Comparison of ENCODE assay signal across 20 cellular contexts in genomic region chr11:98003606-98004371, GRCh38.
DNase-seq lines count a peak whose midpoint lies in the region; ATAC-seq, FAIRE-seq and TF ChIP-seq lines count a peak whose summit lies in the region.
"Had no signal": no experiment of that assay in that cellular context is flagged by ENCODE, and none has a peak within 500 bp of the region (broad histone marks: within the 10 kb centered on the region; RNA-seq: fewer than 3 reads in every experiment).

No MANE protein-coding gene starts in this region.

- H4K20me1 ChIP-seq in Karpas-422 (ENCODE audit: insufficient read depth, low read depth, low read length) (no peaks in the 10 kb centered on the region), astrocyte (ENCODE audit: insufficient read depth, low read length) (no peaks in the 10 kb centered on the region), keratinocyte (ENCODE audit: control insufficient read depth, extremely low read depth, insufficient read depth, low read length) (no peaks in the 10 kb centered on the region)

- no peak for TF ChIP-seq CTCF in astrocyte (IDR thresholded peaks at IDR 0.05; ENCODE audit: insufficient read depth, low read depth, low read length)
- no peak for TF ChIP-seq CTCF in keratinocyte (optimal IDR thresholded peaks at IDR 0.05 in 1 of 3, IDR thresholded peaks at IDR 0.05 in 1 of 3, conservative IDR thresholded peaks at IDR 0.05 in 1 of 3; ENCODE audit: extremely low read depth in 1 of 3, insufficient read depth in 2 of 3, low read length in 3 of 3)
- TF ChIP-seq CTCF in A673 (conservative IDR thresholded peaks at IDR 0.05; ENCODE audit: low read depth, low read length) = no peak

- no peak overlapping the region for H3K27ac Mint-ChIP-seq in astrocyte (ENCODE audit: unreplicated experiment)

- no peak overlapping the region for H3K4me3 ChIP-seq in Karpas-422 (ENCODE audit: low read length)
- no peak overlapping the region for H3K4me3 ChIP-seq in astrocyte (ENCODE audit: insufficient read depth, low read depth, low read length)
- no peak overlapping the region for H3K4me3 ChIP-seq in keratinocyte (ENCODE audit: control insufficient read depth in 2 of 3, extremely low read depth in 1 of 3, insufficient read depth in 2 of 3, low read depth in 1 of 3, low read length in 3 of 3)
- H3K4me3 ChIP-seq in A673 (ENCODE audit: low read depth, low read length, poor library complexity, severe bottlenecking) = no peak overlapping the region
- H3K4me3 ChIP-seq: A549 had no signal

- H3K9me3 ChIP-seq in Karpas-422 (ENCODE audit: low read length) = peaks cover 74% of the 10 kb centered on the region
- no peaks in the 10 kb centered on the region for H3K9me3 ChIP-seq in astrocyte (ENCODE audit: insufficient read depth, low read depth, low read length)
- no peaks in the 10 kb centered on the region for H3K9me3 ChIP-seq in keratinocyte (ENCODE audit: control insufficient read depth, low read depth, low read length)
- no peaks in the 10 kb centered on the region for H3K9me3 ChIP-seq in A673 (ENCODE audit: low read depth, low read length, poor library complexity, severe bottlenecking)
- H3K9me3 ChIP-seq: A549 had no signal

- H3K4me1 ChIP-seq in Karpas-422 (ENCODE audit: low read length) = no peaks in the 10 kb centered on the region
- H3K4me1 ChIP-seq in astrocyte (ENCODE audit: insufficient read depth, low read length) = no peaks in the 10 kb centered on the region
- H3K4me1 ChIP-seq in keratinocyte (ENCODE audit: control insufficient read depth, extremely low read depth, insufficient read depth, low read length) = no peaks in the 10 kb centered on the region
- no peaks in the 10 kb centered on the region for H3K4me1 ChIP-seq in A673 (ENCODE audit: insufficient read depth, low read length, poor library complexity, severe bottlenecking)
- H3K4me1 ChIP-seq: A549 had no signal

- FAIRE-seq in astrocyte (lab: Jason Lieb, UNC) (no peak), keratinocyte (lab: Jason Lieb, UNC) (no peak)
- FAIRE-seq: A549, GM12892, H54 had no signal

- H3K9ac ChIP-seq in Karpas-422 (ENCODE audit: low read length) = no peak overlapping the region
- H3K9ac ChIP-seq in astrocyte (ENCODE audit: low read length) = peak overlapping the region; percentile 18
- H3K9ac ChIP-seq in keratinocyte (ENCODE audit: control insufficient read depth, extremely low read depth, insufficient read depth, low read length) = no peak overlapping the region

- H3K9me2 ChIP-seq in Karpas-422 (replicated peaks; ENCODE audit: insufficient read depth, low read length) = no peaks in the 10 kb centered on the region

- ATAC-seq in GM18909 (IDR thresholded peaks at IDR 0.05; ENCODE audit: poor library complexity, unreplicated experiment) (no peak), HG03135 (IDR thresholded peaks at IDR 0.05; ENCODE audit: unreplicated experiment) (no peak)
- ATAC-seq: A549, Panc1, Right ventricle myocardium inferior had no signal

- H2AFZ ChIP-seq in Karpas-422 (ENCODE audit: low read length) (peak overlapping the region; percentile 15; the same call in 1 of the 2 replicates), astrocyte (ENCODE audit: low read depth, low read length) (peak overlapping the region; percentile 22), keratinocyte (ENCODE audit: control insufficient read depth, low read length) (peak overlapping the region; percentile 11)

- no peaks in the 10 kb centered on the region for H3K4me1 Mint-ChIP-seq in astrocyte (ENCODE audit: low read depth, unreplicated experiment)

- intact Hi-C loops in A673 (cut with micrococcal nuclease; ENCODE audit: unreplicated experiment) = no loop called here

- POLR2A ChIA-PET in A673 (lab: Charles Lee; ENCODE audit: low non-redundant PET) = no interaction called here

- H3K4me3 Mint-ChIP-seq in astrocyte (ENCODE audit: unreplicated experiment) = no peak overlapping the region

- H3K36me3 ChIP-seq in Karpas-422 (ENCODE audit: insufficient read depth, low read length) (no peaks in the 10 kb centered on the region), astrocyte (ENCODE audit: insufficient read depth, low read length) (no peaks in the 10 kb centered on the region), keratinocyte (ENCODE audit: control insufficient read depth in 2 of 2, extremely low read depth in 1 of 2, insufficient read depth in 2 of 2, low read length in 2 of 2) (no peaks in the 10 kb centered on the region), A673 (ENCODE audit: insufficient read depth, low read length, poor library complexity, severe bottlenecking) (no peaks in the 10 kb centered on the region)

- H3K9me1 ChIP-seq in keratinocyte (ENCODE audit: control insufficient read depth, extremely low read depth, insufficient read depth, low read length) = no peaks in the 10 kb centered on the region

- no TSS peak for BruUV-seq in A673 (replicated peaks; lab: Mats Ljungman, UMichigan)

- peak; percentile 14 for DNase-seq in ELR (ENCODE audit: low read depth)
- no peak for DNase-seq in Karpas-422
- DNase-seq in astrocyte (ENCODE audit: low read depth) = no peak
- DNase-seq in keratinocyte (ENCODE audit: low read depth, low spot score) = no peak
- no peak for DNase-seq in A673 (ENCODE audit: low spot score)
- no peak for DNase-seq in OCI-M2 (lab: John Stamatoyannopoulos, UW; ENCODE audit: unreplicated experiment)
- DNase-seq: DMS 273 treated with DMSO at 0.1 percent for 48 hours, GF-D8, Kasumi-1, NCI-H1417 treated with DMSO at 0.1 percent for 48 hours, NCI-H1930, NCI-H446 had no signal

- H3K27me3 ChIP-seq in Karpas-422 (ENCODE audit: low read length) = no peaks in the 10 kb centered on the region
- H3K27me3 ChIP-seq in astrocyte (ENCODE audit: insufficient read depth, low read length) = no peaks in the 10 kb centered on the region
- no peaks in the 10 kb centered on the region for H3K27me3 ChIP-seq in keratinocyte (ENCODE audit: control insufficient read depth, extremely low read depth, insufficient read depth, low read length)
- no peaks in the 10 kb centered on the region for H3K27me3 ChIP-seq in A673 (replicated peaks; ENCODE audit: insufficient read depth, low read depth, low read length, poor library complexity)

- CTCF ChIA-PET in A673 (lab: Charles Lee) = no interaction called here

- no peaks in the 10 kb centered on the region for H3K27me3 Mint-ChIP-seq in astrocyte (ENCODE audit: low read depth, unreplicated experiment)

- H3K27ac ChIP-seq in Karpas-422 (ENCODE audit: low read length) = no peak overlapping the region
- no peak overlapping the region for H3K27ac ChIP-seq in astrocyte (ENCODE audit: low read depth, low read length)
- no peak overlapping the region for H3K27ac ChIP-seq in keratinocyte (ENCODE audit: control insufficient read depth, insufficient read depth, low read length)
- H3K27ac ChIP-seq in A673 (ENCODE audit: low read depth, low read length, poor library complexity, severe bottlenecking) = no peak overlapping the region
- H3K27ac ChIP-seq: A549, C4-2B had no signal

- no peaks in the 10 kb centered on the region for H3K9me3 Mint-ChIP-seq in astrocyte (ENCODE audit: unreplicated experiment)

- dilution Hi-C loops in keratinocyte (cut with MboI; ENCODE audit: extremely low pct_ligation_motif_present, low sequenced_read_pairs) = no loop called here

- H3K36me3 Mint-ChIP-seq in astrocyte (ENCODE audit: low read depth, unreplicated experiment) = no peaks in the 10 kb centered on the region

- H3K79me2 ChIP-seq in Karpas-422 (ENCODE audit: low read length) (no peaks in the 10 kb centered on the region), astrocyte (ENCODE audit: insufficient read depth, low read length) (no peaks in the 10 kb centered on the region), keratinocyte (ENCODE audit: control insufficient read depth, insufficient read depth, low read length) (no peaks in the 10 kb centered on the region)

- no peak overlapping the region for H3K4me2 ChIP-seq in Karpas-422 (ENCODE audit: low read depth, low read length, poor library complexity, severe bottlenecking)
- peak overlapping the region; percentile 34 for H3K4me2 ChIP-seq in astrocyte (ENCODE audit: low read length)
- no peak overlapping the region for H3K4me2 ChIP-seq in keratinocyte (ENCODE audit: control insufficient read depth, extremely low read depth, insufficient read depth, low read depth, low read length)
- H3K4me2 ChIP-seq: A549 had no signal
